In the genomic region with DNA sequence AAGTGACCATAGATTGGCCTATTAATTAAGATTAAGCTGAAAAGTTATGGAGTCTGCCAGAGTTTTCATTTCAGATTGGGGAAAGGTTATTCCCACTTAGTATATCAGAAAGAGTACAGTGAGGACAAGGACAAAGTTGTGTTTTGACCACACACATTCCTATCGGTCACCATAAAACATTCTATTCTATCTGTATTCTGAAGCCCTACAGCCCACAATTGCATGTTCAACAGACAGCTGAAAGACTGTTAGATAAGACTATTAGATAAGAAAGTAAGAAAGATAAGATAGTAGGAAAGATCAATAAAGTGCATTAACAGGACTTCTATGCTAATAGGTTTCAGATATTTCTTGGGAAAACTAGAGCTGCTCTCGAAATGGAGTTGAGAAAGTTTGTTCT, we compare ENCODE assay signal across 29 cellular contexts.
"Had no signal": no experiment of that assay in that cellular context is flagged by ENCODE, and none has a peak within 500 bp of the region (broad histone marks: within the 10 kb centered on the region; RNA-seq: fewer than 3 reads in every experiment).

No MANE protein-coding gene starts in this region.

- ATAC-seq: naive thymus-derived CD8-positive, alpha-beta T cell had no signal

- H3K27me3 Mint-ChIP-seq: activated CD4-positive, alpha-beta memory T cell treated with anti-CD3 and anti-CD28 coated beads for 36 hours; activated CD4-positive, alpha-beta T cell treated with anti-CD3 and anti-CD28 coated beads, Interleukin-2, amount 10 ng/mL, durations not matched to agents 24 days and 14 days; activated naive CD8-positive, alpha-beta T cell treated with anti-CD3 and anti-CD28 coated beads, Interleukin-2, amount 10 ng/mL, durations not matched to agents 7 days and 5 days; naive thymus-derived CD8-positive, alpha-beta T cell had no signal

- DNase-seq: activated CD4-positive, alpha-beta memory T cell treated with anti-CD3 and anti-CD28 coated beads for 36 hours; activated CD4-positive, alpha-beta T cell treated with anti-CD3 and anti-CD28 coated beads, Interleukin-2, amount 10 ng/mL, durations not matched to agents 24 days and 14 days; activated CD4-positive, CD25-positive, alpha-beta regulatory T cell treated with anti-CD3 and anti-CD28 coated beads, Interleukin-2, amount 50 U/mL, for 72 hours; activated CD8-positive, alpha-beta memory T cell treated with anti-CD3 and anti-CD28 coated beads, Interleukin-2, amount 50 U/mL, for 4 hours; activated effector memory CD4-positive, alpha-beta T cell treated with anti-CD3 and anti-CD28 coated beads, Interleukin-2, amount 50 U/mL, for 16 hours; activated naive CD4-positive, alpha-beta T cell treated with anti-CD3 and anti-CD28 coated beads for 36 hours; activated naive CD8-positive, alpha-beta T cell treated with anti-CD3 and anti-CD28 coated beads, Interleukin-2, amount 10 ng/mL, durations not matched to agents 7 days and 5 days; activated T-cell treated with anti-CD3 and anti-CD28 coated beads, Interleukin-2, amount 50 U/mL, for 1 hour; central memory CD4-positive, alpha-beta T cell; foreskin melanocyte; islet precursor cell; left cardiac atrium; left ventricle myocardium superior; naive thymus-derived CD8-positive, alpha-beta T cell; nucleus accumbens; spleen; stimulated activated naive CD4-positive, alpha-beta T cell; SW 1271; T1000; tibial artery had no signal

- H3K9me3 ChIP-seq: ascending aorta, breast epithelium, esophagus muscularis mucosa, pancreas, right atrium auricular region, spleen, suprapubic skin, tibial artery had no signal

- H3K4me1 ChIP-seq: ascending aorta, breast epithelium, tibial artery had no signal

- H3K9me3 Mint-ChIP-seq: activated CD4-positive, alpha-beta memory T cell treated with anti-CD3 and anti-CD28 coated beads for 36 hours; activated CD4-positive, alpha-beta T cell treated with anti-CD3 and anti-CD28 coated beads, Interleukin-2, amount 10 ng/mL, durations not matched to agents 24 days and 14 days; activated naive CD4-positive, alpha-beta T cell treated with anti-CD3 and anti-CD28 coated beads for 36 hours; activated naive CD8-positive, alpha-beta T cell treated with anti-CD3 and anti-CD28 coated beads, Interleukin-2, amount 10 ng/mL, durations not matched to agents 7 days and 5 days; activated T-helper 1 cell treated with anti-CD3 and anti-CD28 coated beads, Interleukin-12 subunit alpha, Interleukin-12 subunit beta, Interleukin-2, Interleukin-4 antibody, amounts not matched to agents 30 ng/mL and 10 ng/mL and 1 ng/mL, durations not matched to agents 14 hours and 24 hours and 36 hours; naive thymus-derived CD8-positive, alpha-beta T cell; neural crest cell; T-helper 1 cell treated with Interleukin-12 subunit alpha and Interleukin-12 subunit beta and Interleukin-4 antibody, amounts not matched to agents 30 μg/mL and 1 μg/mL, for 36 hours had no signal

- H3K36me3 Mint-ChIP-seq: activated CD4-positive, alpha-beta memory T cell treated with anti-CD3 and anti-CD28 coated beads for 36 hours; activated naive CD8-positive, alpha-beta T cell treated with anti-CD3 and anti-CD28 coated beads, Interleukin-2, amount 10 ng/mL, durations not matched to agents 7 days and 5 days had no signal

- H3K27ac Mint-ChIP-seq: activated CD4-positive, alpha-beta memory T cell treated with anti-CD3 and anti-CD28 coated beads for 36 hours; activated CD4-positive, alpha-beta T cell treated with anti-CD3 and anti-CD28 coated beads, Interleukin-2, amount 10 ng/mL, durations not matched to agents 24 days and 14 days; activated naive CD4-positive, alpha-beta T cell treated with anti-CD3 and anti-CD28 coated beads for 36 hours; activated naive CD8-positive, alpha-beta T cell treated with anti-CD3 and anti-CD28 coated beads, Interleukin-2, amount 10 ng/mL, durations not matched to agents 7 days and 5 days; activated T-helper 1 cell treated with anti-CD3 and anti-CD28 coated beads, Interleukin-12 subunit alpha, Interleukin-12 subunit beta, Interleukin-2, Interleukin-4 antibody, amounts not matched to agents 30 ng/mL and 10 ng/mL and 1 ng/mL, durations not matched to agents 14 hours and 24 hours and 36 hours; naive thymus-derived CD8-positive, alpha-beta T cell; T-helper 1 cell treated with Interleukin-12 subunit alpha and Interleukin-12 subunit beta and Interleukin-4 antibody, amounts not matched to agents 30 μg/mL and 1 μg/mL, for 36 hours had no signal

- H3K36me3 ChIP-seq: ascending aorta, breast epithelium, esophagus muscularis mucosa, pancreas, right atrium auricular region, spleen, suprapubic skin, tibial artery had no signal

- H3K27ac ChIP-seq: ascending aorta, breast epithelium, esophagus muscularis mucosa, pancreas, right atrium auricular region, spleen, suprapubic skin, tibial artery had no signal

- H3K4me3 Mint-ChIP-seq: activated CD4-positive, alpha-beta memory T cell treated with anti-CD3 and anti-CD28 coated beads for 36 hours; activated CD4-positive, alpha-beta T cell treated with anti-CD3 and anti-CD28 coated beads, Interleukin-2, amount 10 ng/mL, durations not matched to agents 24 days and 14 days; activated naive CD4-positive, alpha-beta T cell treated with anti-CD3 and anti-CD28 coated beads for 36 hours; activated naive CD8-positive, alpha-beta T cell treated with anti-CD3 and anti-CD28 coated beads, Interleukin-2, amount 10 ng/mL, durations not matched to agents 7 days and 5 days; activated T-helper 1 cell treated with anti-CD3 and anti-CD28 coated beads, Interleukin-12 subunit alpha, Interleukin-12 subunit beta, Interleukin-2, Interleukin-4 antibody, amounts not matched to agents 30 ng/mL and 10 ng/mL and 1 ng/mL, durations not matched to agents 14 hours and 24 hours and 36 hours; naive thymus-derived CD8-positive, alpha-beta T cell; neural crest cell; T-helper 1 cell treated with Interleukin-12 subunit alpha and Interleukin-12 subunit beta and Interleukin-4 antibody, amounts not matched to agents 30 μg/mL and 1 μg/mL, for 36 hours had no signal

- H3K4me3 ChIP-seq: ascending aorta, breast epithelium, esophagus muscularis mucosa, pancreas, right atrium auricular region, spleen, suprapubic skin, tibial artery had no signal

- H3K27me3 ChIP-seq: ascending aorta, breast epithelium, esophagus muscularis mucosa, pancreas, right atrium auricular region, spleen, suprapubic skin, tibial artery had no signal
